Comparison of ENCODE assay signal across 11 cellular contexts in the genomic region with DNA sequence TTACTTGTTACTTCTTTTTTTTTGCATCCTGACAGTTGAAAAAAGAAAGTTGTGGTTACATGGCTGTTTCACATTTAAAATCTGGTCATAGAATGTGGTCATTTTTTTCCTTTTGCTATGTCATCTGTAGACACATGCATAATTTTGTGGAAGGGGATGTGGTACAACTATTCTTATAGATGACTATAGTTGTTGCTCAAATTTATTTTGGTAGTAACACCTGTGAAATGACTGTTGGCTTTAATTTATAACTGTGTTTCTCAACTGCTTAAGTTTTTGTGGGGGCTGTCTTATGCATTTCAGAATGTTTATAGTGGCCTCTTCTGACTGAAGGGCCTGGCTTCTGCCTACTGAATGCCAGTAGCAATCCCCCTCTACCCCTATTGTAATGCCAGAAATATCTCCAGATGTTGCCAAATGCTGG.
DNase-seq lines count a peak whose midpoint lies in the region; ATAC-seq and TF ChIP-seq lines count a peak whose summit lies in the region.
"Had no signal": no experiment of that assay in that cellular context is flagged by ENCODE, and none has a peak within 500 bp of the region (broad histone marks: within the 10 kb centered on the region; RNA-seq: fewer than 3 reads in every experiment).

No MANE protein-coding gene starts in this region.

- H3K9ac ChIP-seq in Loucy (ENCODE audit: low read depth, low read length, poor library complexity, severe bottlenecking) (peak overlapping the region; percentile 64), neural progenitor cell (no peak overlapping the region)

- H2AFZ ChIP-seq in Loucy (ENCODE audit: low read length) (no peak overlapping the region), neural progenitor cell (replicated peaks) (no peak overlapping the region)

- no peak overlapping the region for H3K4me3 Mint-ChIP-seq in activated CD4-positive, alpha-beta T cell treated with anti-CD3 and anti-CD28 coated beads for 36 hours
- H3K4me3 Mint-ChIP-seq in natural killer cell (peak overlapping the region; percentile 13), neural progenitor cell (no peak overlapping the region), chondrocyte (ENCODE audit: unreplicated experiment) (no peak overlapping the region)

- H3K9me3 Mint-ChIP-seq in activated CD4-positive, alpha-beta T cell treated with anti-CD3 and anti-CD28 coated beads for 36 hours (ENCODE audit: low read depth), result peaks cover 6% of the 10 kb centered on the region
- no peaks in the 10 kb centered on the region for H3K9me3 Mint-ChIP-seq in natural killer cell
- no peaks in the 10 kb centered on the region for H3K9me3 Mint-ChIP-seq in neural progenitor cell
- no peaks in the 10 kb centered on the region for H3K9me3 Mint-ChIP-seq in chondrocyte (ENCODE audit: low read depth)

- H3K79me2 ChIP-seq in Loucy (ENCODE audit: insufficient read depth, low read length), result 0 out of 2 replicates have a peak, but pooled peaks cover 4% of the 10 kb centered on the region
- H3K79me2 ChIP-seq in neural progenitor cell (ENCODE audit: low read depth), result no peaks in the 10 kb centered on the region

- POLR2A ChIA-PET in activated CD4-positive, alpha-beta T cell treated with anti-CD3 and anti-CD28 coated beads for 36 hours (lab: Charles Lee), result no interaction called here

- H3K36me3 Mint-ChIP-seq in activated CD4-positive, alpha-beta T cell treated with anti-CD3 and anti-CD28 coated beads for 36 hours (ENCODE audit: low read depth), result peaks cover 34% of the 10 kb centered on the region
- H3K36me3 Mint-ChIP-seq in natural killer cell (peaks cover 10% of the 10 kb centered on the region), neural progenitor cell (peaks cover 13% of the 10 kb centered on the region), chondrocyte (ENCODE audit: low read depth) (peaks cover 14% of the 10 kb centered on the region)

- H3K4me1 ChIP-seq in Loucy (ENCODE audit: insufficient read depth, low read length, poor library complexity, severe bottlenecking) (peaks cover 37% of the 10 kb centered on the region), neural progenitor cell (no peaks in the 10 kb centered on the region)
- H3K4me1 ChIP-seq: upper lobe of left lung had no signal

- no peak overlapping the region for H3K27ac ChIP-seq in neural progenitor cell
- H3K27ac ChIP-seq: upper lobe of left lung had no signal

- H3F3A ChIP-seq in Loucy (ENCODE audit: low read depth) (peaks cover 15% of the 10 kb centered on the region; the same call in 1 of the 2 replicates), neural progenitor cell (ENCODE audit: low read depth) (no peaks in the 10 kb centered on the region)

- no peaks in the 10 kb centered on the region for H3K9me2 ChIP-seq in Loucy (replicated peaks; ENCODE audit: low read depth, low read length)

- peak overlapping the region; percentile 41 for H3K4me3 ChIP-seq in Loucy (ENCODE audit: low read length, poor library complexity, severe bottlenecking)
- H3K4me3 ChIP-seq in neural progenitor cell, result no peak overlapping the region
- H3K4me3 ChIP-seq: upper lobe of left lung had no signal

- H3K36me3 ChIP-seq in Loucy (ENCODE audit: insufficient read depth, low read length), result peaks cover 45% of the 10 kb centered on the region
- peaks cover 8% of the 10 kb centered on the region for H3K36me3 ChIP-seq in neural progenitor cell

- H3K27ac Mint-ChIP-seq in activated CD4-positive, alpha-beta T cell treated with anti-CD3 and anti-CD28 coated beads for 36 hours, result no peak overlapping the region
- H3K27ac Mint-ChIP-seq in natural killer cell (peak overlapping the region; percentile 81 to 84), neural progenitor cell (no peak overlapping the region), chondrocyte (ENCODE audit: unreplicated experiment) (no peak overlapping the region)

- 0 out of 2 replicates have a peak, but pooled peaks have one; percentile 19 for TF ChIP-seq CTCF in Loucy (conservative IDR thresholded peaks at IDR 0.05; ENCODE audit: low read length)
- TF ChIP-seq CTCF in natural killer cell (IDR thresholded peaks at IDR 0.05), result no peak
- no peak for TF ChIP-seq CTCF in neural progenitor cell (IDR thresholded peaks at IDR 0.05)
- no peak for TF ChIP-seq CTCF in chondrocyte (IDR thresholded peaks at IDR 0.05)

- peaks cover 15% of the 10 kb centered on the region for H3K4me1 Mint-ChIP-seq in activated CD4-positive, alpha-beta T cell treated with anti-CD3 and anti-CD28 coated beads for 36 hours
- H3K4me1 Mint-ChIP-seq in natural killer cell, result peaks cover 9 to 10% of the 10 kb centered on the region in 2 donors
- H3K4me1 Mint-ChIP-seq in neural progenitor cell, result no peaks in the 10 kb centered on the region
- no peaks in the 10 kb centered on the region for H3K4me1 Mint-ChIP-seq in chondrocyte (ENCODE audit: low read depth)

- CTCF ChIA-PET in activated CD4-positive, alpha-beta T cell treated with anti-CD3 and anti-CD28 coated beads for 36 hours (lab: Charles Lee), result no interaction called here

- H3K4me2 ChIP-seq in Loucy (ENCODE audit: low read depth, low read length, poor library complexity, severe bottlenecking), result peak overlapping the region; percentile 66
- no peak overlapping the region for H3K4me2 ChIP-seq in neural progenitor cell

- no peaks in the 10 kb centered on the region for H3K27me3 ChIP-seq in Loucy (ENCODE audit: insufficient read depth, low read length, poor library complexity, severe bottlenecking)
- no peaks in the 10 kb centered on the region for H3K27me3 ChIP-seq in neural progenitor cell
- H3K27me3 ChIP-seq: upper lobe of left lung had no signal

- no peak for DNase-seq in activated CD4-positive, alpha-beta T cell treated with anti-CD3 and anti-CD28 coated beads for 36 hours
- DNase-seq in activated CD4-positive, alpha-beta T cell treated with anti-CD3 and anti-CD28 coated beads, Interleukin-2, amount 50 U/mL, for 48 hours, result no peak
- DNase-seq in natural killer cell, result no peak
- DNase-seq in neural progenitor cell (ENCODE audit: low spot score), result no peak
- no peak for DNase-seq in stimulated activated CD4-positive, alpha-beta T cell treated with anti-CD3 and anti-CD28 coated beads, Interleukin-2, amount 100 ng/mL, for 48 hours
- no peak for DNase-seq in chondrocyte (ENCODE audit: low spot score)
- DNase-seq: activated CD4-positive, alpha-beta T cell treated with anti-CD3 and anti-CD28 coated beads for 4 hours; posterior cingulate gyrus; upper lobe of left lung had no signal

- H3K27me3 Mint-ChIP-seq in activated CD4-positive, alpha-beta T cell treated with anti-CD3 and anti-CD28 coated beads for 36 hours, result no peaks in the 10 kb centered on the region
- H3K27me3 Mint-ChIP-seq in natural killer cell (ENCODE audit: low read depth in 2 of 2) (no peaks in the 10 kb centered on the region), neural progenitor cell (ENCODE audit: insufficient read depth, low read depth) (peaks cover 2% of the 10 kb centered on the region), chondrocyte (ENCODE audit: low read depth) (no peaks in the 10 kb centered on the region)

- H3K9me3 ChIP-seq in Loucy (ENCODE audit: insufficient read depth, low read depth, low read length) (peaks cover 6% of the 10 kb centered on the region; the same call in 1 of the 2 replicates), neural progenitor cell (ENCODE audit: low read depth) (no peaks in the 10 kb centered on the region)
- H3K9me3 ChIP-seq: upper lobe of left lung had no signal

- ATAC-seq in activated CD4-positive, alpha-beta T cell treated with anti-CD3 and anti-CD28 coated beads for 36 hours, result peak; percentile 90
- ATAC-seq in HG02759 (IDR thresholded peaks at IDR 0.05; ENCODE audit: unreplicated experiment), result peak; percentile 98
- ATAC-seq in natural killer cell, result peak; percentile 88 to 92 (median 91)

- intact Hi-C loops in activated CD4-positive, alpha-beta T cell treated with anti-CD3 and anti-CD28 coated beads for 36 hours (cut with DNase I, micrococcal nuclease), result loop anchor here (1.0 to 5.0 kb wide), 4 partner anchors 64 to 132 kb away; a partner anchor contains a TSS
- intact Hi-C loops in natural killer cell (cut with micrococcal nuclease), result loop anchor here (1.0 to 5.0 kb wide), 2 partner anchors 130 to 388 kb away; a partner anchor contains a TSS

- H4K20me1 ChIP-seq in Loucy (ENCODE audit: insufficient read depth, low read length, poor library complexity, severe bottlenecking) (no peaks in the 10 kb centered on the region), neural progenitor cell (ENCODE audit: low read depth) (no peaks in the 10 kb centered on the region)

Comparison
In these comparisons a context has a peak if more than half of its experiments do, and no peak if none do; other contexts are left out.
1. H3K27ac Mint-ChIP-seq: peak in natural killer cell (2 of 2); none in activated CD4-positive, alpha-beta T cell treated with anti-CD3 and anti-CD28 coated beads for 36 hours (single experiment), neural progenitor cell (single experiment) and chondrocyte (single experiment).
2. Peak in every context shown above with its lines, with median percentiles within 50 percentile points of each other: ATAC-seq.